Comparison of ENCODE assay signal across 15 cellular contexts in genomic region chr6:91267246-91267645, GRCh38.
DNase-seq lines count a peak whose midpoint lies in the region; ATAC-seq and TF ChIP-seq lines count a peak whose summit lies in the region.
"Had no signal": no experiment of that assay in that cellular context is flagged by ENCODE, and none has a peak within 500 bp of the region (broad histone marks: within the 10 kb centered on the region; RNA-seq: fewer than 3 reads in every experiment).

No MANE protein-coding gene starts in this region.

- no peak overlapping the region for H3K27ac Mint-ChIP-seq in Calu3 (ENCODE audit: unreplicated experiment)
- H3K27ac Mint-ChIP-seq: CD8-positive, alpha-beta T cell had no signal

- H2AFZ ChIP-seq in neuronal stem cell (ENCODE audit: low read length), result no peak overlapping the region

- ATAC-seq in HG03135 (IDR thresholded peaks at IDR 0.05; ENCODE audit: unreplicated experiment), result no peak
- ATAC-seq: CD8-positive, alpha-beta T cell had no signal

- H3K9ac ChIP-seq in neuronal stem cell (ENCODE audit: low read depth, low read length, poor library complexity), result no peak overlapping the region

- no peaks in the 10 kb centered on the region for H3K4me1 Mint-ChIP-seq in Calu3 (ENCODE audit: low read depth, unreplicated experiment)

- no CpG with 5 or more reads among the region's 6 CpGs for WGBS in neuronal stem cell (ENCODE audit: extremely low coverage in 2 of 2, insufficient read length in 2 of 2, insufficient replicate concordance in 1 of 2), 2 donors
- WGBS in adrenal gland, 4 donors, result 81 to 92% (median 90%) methylated on average over 6 of the region's 6 CpGs

- H3K79me1 ChIP-seq in neuronal stem cell (ENCODE audit: low read depth, low read length), result no peaks in the 10 kb centered on the region

- intact Hi-C loops in adrenal gland (cut with DNase I), result no loop called here
- intact Hi-C loops in Calu3 (cut with micrococcal nuclease; ENCODE audit: unreplicated experiment), result no loop called here

- H3K27me3 ChIP-seq in neuronal stem cell (ENCODE audit: control insufficient read depth in 3 of 3, insufficient read depth in 3 of 3, low read depth in 1 of 3, low read length in 3 of 3) (no peaks in the 10 kb centered on the region), adrenal gland (no peaks in the 10 kb centered on the region)

- H3K9me3 Mint-ChIP-seq in Calu3 (ENCODE audit: low read depth, unreplicated experiment), result peaks cover 2% of the 10 kb centered on the region

- no peak overlapping the region for H2BK15ac ChIP-seq in neuronal stem cell (ENCODE audit: low read length)

- H3K36me3 Mint-ChIP-seq in Calu3 (ENCODE audit: insufficient read depth, unreplicated experiment), result no peaks in the 10 kb centered on the region
- H3K36me3 Mint-ChIP-seq: CD8-positive, alpha-beta T cell had no signal

- H3K27ac ChIP-seq in neuronal stem cell (replicated peaks; ENCODE audit: low read length) (no peak overlapping the region), adrenal gland (no peak overlapping the region)

- H3K23ac ChIP-seq in neuronal stem cell (ENCODE audit: low read depth, low read length, poor library complexity), result no peak overlapping the region

- TF ChIP-seq CTCF in retinal pigment epithelial cell (conservative IDR thresholded peaks at IDR 0.05; ENCODE audit: low read depth, low read length), result no peak
- no peak for TF ChIP-seq CTCF in adrenal gland (IDR thresholded peaks at IDR 0.05)
- no peak for TF ChIP-seq CTCF in Calu3 (IDR thresholded peaks at IDR 0.05; ENCODE audit: unreplicated experiment)

- no peak overlapping the region for H3K4me2 ChIP-seq in neuronal stem cell (ENCODE audit: insufficient read depth, low read length, poor library complexity, severe bottlenecking)

- H3K36me3 ChIP-seq in neuronal stem cell (replicated peaks in 1 of 2; ENCODE audit: control insufficient read depth in 2 of 2, insufficient read depth in 2 of 2, low read length in 2 of 2), result no peaks in the 10 kb centered on the region
- H3K36me3 ChIP-seq in adrenal gland (replicated peaks in 1 of 2), result no peaks in the 10 kb centered on the region

- peaks cover 0 to 3% of the 10 kb centered on the region in 2 donors for H3K9me3 ChIP-seq in neuronal stem cell (replicated peaks in 1 of 2; ENCODE audit: control insufficient read depth in 2 of 2, insufficient read depth in 1 of 2, low read depth in 1 of 2, low read length in 2 of 2)
- no peaks in the 10 kb centered on the region for H3K9me3 ChIP-seq in adrenal gland (replicated peaks in 1 of 3)
- H3K9me3 ChIP-seq: Caco-2 had no signal

- H2AK5ac ChIP-seq in neuronal stem cell (ENCODE audit: low read depth, low read length), result no peak overlapping the region

- peaks cover 0 to 2% of the 10 kb centered on the region in 2 donors for H3K4me1 ChIP-seq in neuronal stem cell (ENCODE audit: control insufficient read depth in 2 of 2, insufficient read depth in 1 of 2, low read depth in 1 of 2, low read length in 2 of 2)
- H3K4me1 ChIP-seq in adrenal gland (replicated peaks in 1 of 2), result no peaks in the 10 kb centered on the region
- H3K4me1 ChIP-seq: Caco-2 had no signal

- no peak overlapping the region for H2BK120ac ChIP-seq in neuronal stem cell (ENCODE audit: low read depth, low read length)

- no peaks in the 10 kb centered on the region for H3K27me3 Mint-ChIP-seq in Calu3 (ENCODE audit: unreplicated experiment)

- H4K91ac ChIP-seq in neuronal stem cell (ENCODE audit: low read depth, low read length, poor library complexity), result no peak overlapping the region

- H2BK5ac ChIP-seq in neuronal stem cell (ENCODE audit: low read length), result no peak overlapping the region

- H4K8ac ChIP-seq in neuronal stem cell (ENCODE audit: low read depth, low read length), result no peak overlapping the region

- H3K14ac ChIP-seq in neuronal stem cell (ENCODE audit: low read length), result no peak overlapping the region

- no peak overlapping the region for H3K4me3 Mint-ChIP-seq in Calu3 (ENCODE audit: low read depth, unreplicated experiment)
- H3K4me3 Mint-ChIP-seq: CD8-positive, alpha-beta T cell had no signal

- H3K18ac ChIP-seq in neuronal stem cell (ENCODE audit: low read length), result no peak overlapping the region

- no peak for TF ChIP-seq POLR2A in adrenal gland (IDR thresholded peaks at IDR 0.05)

- CTCF ChIA-PET in Calu3 (lab: Charles Lee), result no interaction called here

- DNase-seq in cerebellar cortex (ENCODE audit: low spot score) (peak; percentile 76), neuronal stem cell (ENCODE audit: low spot score) (peak; percentile 54), retinal pigment epithelial cell (ENCODE audit: low read depth) (peak; percentile 72), adrenal gland (no peak), Calu3 (no peak)
- DNase-seq: Caco-2; CD8-positive, alpha-beta T cell; DMS 273 treated with DMSO at 0.1 percent for 48 hours; DMS79; EL; GF-D8; GOT3; H7; HCEC 1CT had no signal

- no peak overlapping the region for H2BK12ac ChIP-seq in neuronal stem cell (ENCODE audit: low read length)

- H3K4ac ChIP-seq in neuronal stem cell (ENCODE audit: low read length), result no peak overlapping the region

- H3K4me3 ChIP-seq in neuronal stem cell (ENCODE audit: low read length in 2 of 2) (no peak overlapping the region), retinal pigment epithelial cell (ENCODE audit: low read length) (no peak overlapping the region), adrenal gland (no peak overlapping the region)

- BruUV-seq in Calu3 (replicated peaks; lab: Mats Ljungman, UMichigan), result no TSS peak

Comparison
In these comparisons a context has a peak if more than half of its experiments do, and no peak if none do; other contexts are left out.
1. DNase-seq: peak in cerebellar cortex (single experiment), neuronal stem cell (single experiment) and retinal pigment epithelial cell (single experiment); none in adrenal gland (0 of 7) and Calu3 (single experiment).